ENCODE assay signal across 12 cellular contexts in genomic region chr1:36239941-36240637, GRCh38. TPM values are rescaled to one million over a fixed set of nuclear protein-coding genes. Genes with fewer than 3 reads are reported as not detected.
DNase-seq lines count a peak whose midpoint lies in the region; ATAC-seq and TF ChIP-seq lines count a peak whose summit lies in the region.
"Had no signal": no experiment of that assay in that cellular context is flagged by ENCODE, and none has a peak within 500 bp of the region (broad histone marks: within the 10 kb centered on the region; RNA-seq: fewer than 3 reads in every experiment).

No MANE protein-coding gene starts in this region.

- H3K27me3 ChIP-seq in A673 (replicated peaks; ENCODE audit: insufficient read depth, low read depth, low read length, poor library complexity): no peaks in the 10 kb centered on the region
- H3K27me3 ChIP-seq: BLaER1 had no signal

- no peak overlapping the region for H3K4me3 ChIP-seq in A673 (ENCODE audit: low read depth, low read length, poor library complexity, severe bottlenecking)
- H3K4me3 ChIP-seq: BLaER1 had no signal

- peaks cover 13% of the 10 kb centered on the region for H3K36me3 Mint-ChIP-seq in memory B cell

- TF ChIP-seq CTCF in A673 (conservative IDR thresholded peaks at IDR 0.05; ENCODE audit: low read depth, low read length): no peak

- H3K27ac ChIP-seq in A673 (ENCODE audit: low read depth, low read length, poor library complexity, severe bottlenecking): no peak overlapping the region
- H3K27ac ChIP-seq: BLaER1 had no signal

- ATAC-seq in memory B cell (ENCODE audit: low read depth) (no peak), GM19463 (IDR thresholded peaks at IDR 0.05; ENCODE audit: unreplicated experiment) (no peak), HG03039 (IDR thresholded peaks at IDR 0.05; ENCODE audit: unreplicated experiment) (no peak)

- H3K27ac Mint-ChIP-seq in memory B cell: peak overlapping the region; percentile 70
- H3K27ac Mint-ChIP-seq: activated CD4-positive, alpha-beta T cell treated with anti-CD3 and anti-CD28 coated beads, Interleukin-2, amount 10 ng/mL, durations not matched to agents 7 days and 5 days had no signal

- no peaks in the 10 kb centered on the region for H3K9me3 Mint-ChIP-seq in memory B cell
- H3K9me3 Mint-ChIP-seq: activated CD4-positive, alpha-beta T cell treated with anti-CD3 and anti-CD28 coated beads, Interleukin-2, amount 10 ng/mL, durations not matched to agents 7 days and 5 days had no signal

- CTCF ChIA-PET in A673 (lab: Charles Lee): interaction anchor here (0.7 kb wide), 1 partner anchor 46 kb away, joined by 3 read pairs; no protein-coding TSS in a partner anchor

- H3K4me1 Mint-ChIP-seq in memory B cell: peaks cover 15% of the 10 kb centered on the region

- peaks cover 21% of the 10 kb centered on the region for H3K36me3 ChIP-seq in A673 (ENCODE audit: insufficient read depth, low read length, poor library complexity, severe bottlenecking)

- BruUV-seq in A673 (replicated peaks; lab: Mats Ljungman, UMichigan): no TSS peak

- H3K9me3 ChIP-seq in A673 (ENCODE audit: low read depth, low read length, poor library complexity, severe bottlenecking): no peaks in the 10 kb centered on the region

- POLR2A ChIA-PET in A673 (lab: Charles Lee; ENCODE audit: low non-redundant PET): interaction anchor here (0.5 to 0.6 kb wide), 2 partner anchors 30 to 84 kb away, joined by 5 to 7 read pairs; partner anchors contain the start of gene MAP7D1

- DNase-seq in A673 (ENCODE audit: low spot score) (peak; percentile 43), NCI-H187 (lab: John Stamatoyannopoulos, UW) (peak; percentile 20 to 28), dermis blood vessel endothelial cell (peak; percentile 63), memory B cell (ENCODE audit: low spot score in 2 of 2) (no peak), NCI-H2171 treated with DMSO at 0.1 percent for 48 hours (lab: John Stamatoyannopoulos, UW) (no peak), iPS-NIHi7 (ENCODE audit: extremely low spot score) (no peak)
- DNase-seq: activated CD4-positive, alpha-beta T cell treated with anti-CD3 and anti-CD28 coated beads, Interleukin-2, amount 10 ng/mL, durations not matched to agents 7 days and 5 days; effector CD8-positive, alpha-beta T cell; NCI-H226 had no signal

- no peak overlapping the region for H3K4me3 Mint-ChIP-seq in memory B cell
- H3K4me3 Mint-ChIP-seq: activated CD4-positive, alpha-beta T cell treated with anti-CD3 and anti-CD28 coated beads, Interleukin-2, amount 10 ng/mL, durations not matched to agents 7 days and 5 days had no signal

- intact Hi-C loops in A673 (cut with micrococcal nuclease; ENCODE audit: unreplicated experiment): no loop called here

- H3K4me1 ChIP-seq in A673 (ENCODE audit: insufficient read depth, low read length, poor library complexity, severe bottlenecking): peaks cover 8% of the 10 kb centered on the region
- H3K4me1 ChIP-seq: BLaER1 had no signal

- H3K27me3 Mint-ChIP-seq in memory B cell: no peaks in the 10 kb centered on the region
- H3K27me3 Mint-ChIP-seq: activated CD4-positive, alpha-beta T cell treated with anti-CD3 and anti-CD28 coated beads, Interleukin-2, amount 10 ng/mL, durations not matched to agents 7 days and 5 days had no signal

RNA-seq across cellular contexts. Expression of gene THRAP3, which starts 15.8 kb away (rescaled TPM):
- total RNA-seq in A673 (2021): 133 and 143 TPM in 2 replicates
- 96.0 and 151 TPM in 2 replicates for total RNA-seq in dermis blood vessel endothelial cell

Comparison
In these comparisons a context has a peak if more than half of its experiments do, and no peak if none do; other contexts are left out.
1. DNase-seq: peak in A673 (single experiment), NCI-H187 (2 of 2) and dermis blood vessel endothelial cell (single experiment); none in memory B cell (0 of 2), NCI-H2171 treated with DMSO at 0.1 percent for 48 hours (single experiment) and iPS-NIHi7 (single experiment).